In the genomic region with DNA sequence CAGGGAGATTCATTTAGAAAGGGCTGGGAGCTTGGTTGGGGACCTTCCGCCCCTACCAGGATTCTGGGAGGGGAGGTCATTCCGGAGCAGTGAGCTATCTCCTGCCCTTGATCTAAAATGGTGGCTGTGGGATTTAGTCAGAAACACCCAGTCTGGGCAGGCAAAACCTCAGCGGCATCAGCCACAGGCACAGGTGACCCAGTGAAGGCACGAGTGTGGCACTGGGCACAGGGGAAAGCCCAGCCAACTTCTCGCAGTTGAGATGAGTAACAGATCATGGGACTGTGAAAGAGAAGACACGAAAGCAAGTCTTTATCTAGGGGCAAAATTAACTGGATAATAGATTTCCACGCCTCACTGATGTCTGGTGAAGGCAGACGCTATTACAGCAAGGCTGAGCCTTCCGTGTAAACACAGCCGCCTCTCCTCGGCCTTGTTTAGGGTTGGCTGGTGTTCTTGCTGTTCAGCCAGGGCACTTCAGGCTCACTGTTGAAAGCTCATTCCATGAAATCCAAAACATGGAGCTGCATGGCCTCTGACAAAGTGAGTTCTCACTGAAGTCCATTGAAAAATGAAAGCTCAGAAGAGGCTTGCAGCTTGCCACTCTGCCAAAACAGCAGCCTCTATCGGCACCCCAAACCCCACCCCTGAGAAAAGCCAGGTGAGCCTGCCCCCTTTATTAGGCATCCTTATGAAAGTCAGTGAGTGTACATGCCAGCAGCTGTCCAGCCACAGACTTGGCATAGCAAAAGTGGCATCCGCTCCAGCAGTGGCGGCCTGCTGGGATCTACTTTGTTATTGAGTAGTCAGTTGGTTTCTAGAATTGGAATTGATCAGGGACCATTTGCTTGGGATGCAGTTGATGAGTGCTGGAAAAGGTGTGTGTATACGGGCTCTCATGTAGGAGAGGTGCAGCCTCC, we compare ENCODE assay signal across 20 cellular contexts.
DNase-seq lines count a peak whose midpoint lies in the region; ATAC-seq, FAIRE-seq and TF ChIP-seq lines count a peak whose summit lies in the region.
"Had no signal": no experiment of that assay in that cellular context is flagged by ENCODE, and none has a peak within 500 bp of the region (broad histone marks: within the 10 kb centered on the region; RNA-seq: fewer than 3 reads in every experiment).

No MANE protein-coding gene starts in this region.

- H3K4me3 ChIP-seq in fibroblast of villous mesenchyme (ENCODE audit: low read depth, low read length) (no peak overlapping the region), ovary (no peak overlapping the region), kidney (ENCODE audit: low read length in 2 of 2) (no peak overlapping the region)
- H3K4me3 ChIP-seq: smooth muscle cell had no signal

- TF ChIP-seq POLR2A in ovary (IDR thresholded peaks at IDR 0.05): no peak

- H3K9ac ChIP-seq in kidney (ENCODE audit: low read length in 2 of 2): no peak overlapping the region

- H3K36me3 ChIP-seq in ovary (no peaks in the 10 kb centered on the region), kidney (ENCODE audit: control insufficient read depth in 1 of 2, insufficient read depth in 2 of 2, low read length in 2 of 2) (no peaks in the 10 kb centered on the region)

- ATAC-seq in HG03342 (IDR thresholded peaks at IDR 0.05; ENCODE audit: unreplicated experiment) (no peak), GM21576 (IDR thresholded peaks at IDR 0.05; ENCODE audit: unreplicated experiment) (no peak)
- ATAC-seq: left colon, T-helper 17 cell had no signal

- H3K9me3 ChIP-seq in ovary (no peaks in the 10 kb centered on the region), kidney (ENCODE audit: control insufficient read depth in 1 of 2, low read length in 2 of 2) (no peaks in the 10 kb centered on the region)

- intact Hi-C loops in ovary (cut with DNase I): no loop called here
- intact Hi-C loops in kidney (cut with DNase I): no loop called here

- TF ChIP-seq CTCF in fibroblast of villous mesenchyme (IDR thresholded peaks at IDR 0.05; ENCODE audit: insufficient read depth, low read depth, low read length) (no peak), ovary (IDR thresholded peaks at IDR 0.05) (no peak), kidney (IDR thresholded peaks at IDR 0.05; ENCODE audit: borderline replicate concordance, extremely low read depth, insufficient read depth) (no peak)

- no peak for FAIRE-seq in kidney (lab: Jason Lieb, UNC)
- FAIRE-seq: endometrium, GM18507 had no signal

- no peaks in the 10 kb centered on the region for H3K27me3 ChIP-seq in ovary

- TF ChIP-seq EP300 in ovary (IDR thresholded peaks at IDR 0.05): no peak

- peaks cover 9% of the 10 kb centered on the region for H3K4me1 ChIP-seq in ovary (ENCODE audit: insufficient read depth)
- no peaks in the 10 kb centered on the region for H3K4me1 ChIP-seq in kidney (ENCODE audit: control insufficient read depth in 1 of 2, insufficient read depth in 1 of 2, low read depth in 1 of 2, low read length in 2 of 2)

- DNase-seq in C1 segment of cervical spinal cord (lab: John Stamatoyannopoulos, UW): peak in 8 of 14 donors; percentile 4 to 59 (median 34)
- peak; percentile 3 to 49 for DNase-seq in NCI-H446 (lab: John Stamatoyannopoulos, UW)
- DNase-seq in fibroblast of villous mesenchyme (ENCODE audit: low read depth): peak; percentile 46
- peak; percentile 44 to 59 (median 52) for DNase-seq in ovary
- DNase-seq in OCI-M2 (lab: John Stamatoyannopoulos, UW; ENCODE audit: unreplicated experiment): no peak
- no peak for DNase-seq in kidney
- DNase-seq: activated CD4-positive, alpha-beta T cell treated with anti-CD3 and anti-CD28 coated beads for 1 hour; activated CD8-positive, alpha-beta memory T cell treated with anti-CD3 and anti-CD28 coated beads, Interleukin-2, amount 50 U/mL, for 4 hours; Calu3; central memory CD4-positive, alpha-beta T cell; GOT3; left colon; NCI-H524; nephron progenitor cell; T-helper 17 cell had no signal

- WGBS in ovary, 3 donors: 42 to 54% (median 49%) methylated on average over 15 of the region's 15 CpGs

- H3K27ac ChIP-seq in ovary (peak overlapping the region; percentile 63 to 74), kidney (ENCODE audit: low read depth in 2 of 2, low read length in 2 of 2) (no peak overlapping the region)

Comparison
In these comparisons a context has a peak if more than half of its experiments do, and no peak if none do; other contexts are left out.
1. DNase-seq: peak in C1 segment of cervical spinal cord (8 of 14), NCI-H446 (2 of 2), fibroblast of villous mesenchyme (single experiment) and ovary (5 of 5); none in OCI-M2 (single experiment) and kidney (single experiment).
2. H3K27ac ChIP-seq: peak in ovary (2 of 2); none in kidney (0 of 2).